In the genomic region with DNA sequence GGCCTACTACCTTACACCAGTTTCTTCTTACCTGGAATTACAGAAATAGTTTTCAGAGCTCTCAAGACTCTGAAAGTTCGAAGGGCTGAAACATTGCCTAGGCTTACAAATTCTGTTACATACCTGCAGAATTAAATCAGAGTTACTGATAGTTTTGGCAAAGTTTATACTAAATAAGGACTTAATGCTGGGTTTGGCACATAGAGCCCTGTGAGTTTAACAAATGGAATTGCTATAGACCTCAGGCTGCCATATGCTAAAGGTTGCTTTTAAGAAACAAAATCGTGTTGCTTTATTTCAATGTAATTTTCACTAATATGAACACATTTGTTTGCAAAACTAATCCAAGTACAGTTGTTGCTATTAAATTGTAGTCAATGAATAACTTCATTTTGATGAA, we compare ENCODE assay signal across 1 cellular context.
TF ChIP-seq lines count a peak whose summit lies in the region.

No MANE protein-coding gene starts in this region.

TF ChIP-seq in SK-N-SH, 30 proteins besides CTCF, POLR2A, EP300 and RAD21 (continued from another document):
- no peak for TF ChIP-seq PBX3 (IDR thresholded peaks at IDR 0.05)
- no peak for TF ChIP-seq FOSL2 (IDR thresholded peaks at IDR 0.05; ENCODE audit: borderline replicate concordance, low read depth)
- TF ChIP-seq EZH2phosphoT487 (IDR thresholded peaks at IDR 0.05; ENCODE audit: borderline replicate concordance, low read depth): no peak
- TF ChIP-seq, protein P1, sequence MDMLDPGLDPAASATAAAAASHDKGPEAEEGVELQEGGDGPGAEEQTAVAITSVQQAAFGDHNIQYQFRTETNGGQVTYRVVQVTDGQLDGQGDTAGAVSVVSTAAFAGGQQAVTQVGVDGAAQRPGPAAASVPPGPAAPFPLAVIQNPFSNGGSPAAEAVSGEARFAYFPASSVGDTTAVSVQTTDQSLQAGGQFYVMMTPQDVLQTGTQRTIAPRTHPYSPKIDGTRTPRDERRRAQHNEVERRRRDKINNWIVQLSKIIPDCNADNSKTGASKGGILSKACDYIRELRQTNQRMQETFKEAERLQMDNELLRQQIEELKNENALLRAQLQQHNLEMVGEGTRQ (IDR thresholded peaks at IDR 0.05; ENCODE audit: borderline replicate concordance, low read depth, low read length): no peak
- no peak for TF ChIP-seq POLR2AphosphoS5 (IDR thresholded peaks at IDR 0.05; ENCODE audit: low read depth, low read length)
- no peak for TF ChIP-seq JUND (IDR thresholded peaks at IDR 0.05)
- no peak for TF ChIP-seq MXI1 (IDR thresholded peaks at IDR 0.05; ENCODE audit: low read depth, low read length)
- no peak for TF ChIP-seq MAX (IDR thresholded peaks at IDR 0.05; ENCODE audit: low read depth)
- no peak for TF ChIP-seq TEAD4 (IDR thresholded peaks at IDR 0.05; ENCODE audit: borderline replicate concordance, insufficient read depth)
- TF ChIP-seq GATA2 (CRISPR knock-in tag; IDR thresholded peaks at IDR 0.05): no peak
- TF ChIP-seq ZBTB33 (IDR thresholded peaks at IDR 0.05; ENCODE audit: borderline replicate concordance, low read depth): no peak
- no peak for TF ChIP-seq SMC3 (IDR thresholded peaks at IDR 0.05; ENCODE audit: low read depth, low read length)
TF ChIP-seq in SK-N-SH: peak in this region for 0.
